ENCODE assay signal across 11 cellular contexts in the genomic region with DNA sequence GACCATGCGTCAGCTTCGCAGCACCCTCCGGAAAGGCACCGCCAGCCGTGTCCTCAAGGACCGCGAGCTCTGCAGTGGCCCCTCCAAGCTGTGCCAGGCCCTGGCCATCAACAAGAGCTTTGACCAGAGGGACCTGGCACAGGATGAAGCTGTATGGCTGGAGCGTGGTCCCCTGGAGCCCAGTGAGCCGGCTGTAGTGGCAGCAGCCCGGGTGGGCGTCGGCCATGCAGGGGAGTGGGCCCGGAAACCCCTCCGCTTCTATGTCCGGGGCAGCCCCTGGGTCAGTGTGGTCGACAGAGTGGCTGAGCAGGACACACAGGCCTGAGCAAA. TPM values are rescaled to one million over a fixed set of nuclear protein-coding genes. Genes with fewer than 3 reads are reported as not detected.
A peak's percentile ranks its signal among the peaks of the same experiment; 100 is the strongest.
DNase-seq lines count a peak whose midpoint lies in the region; ATAC-seq lines count a peak whose summit lies in the region.
"Had no signal": no experiment of that assay in that cellular context is flagged by ENCODE, and none has a peak within 500 bp of the region (broad histone marks: within the 10 kb centered on the region; RNA-seq: fewer than 3 reads in every experiment).

No MANE protein-coding gene starts in this region.

- ATAC-seq in activated CD8-positive, alpha-beta T cell treated with anti-CD3 and anti-CD28 coated beads, Interleukin-2, amount 10 ng/mL, durations not matched to agents 7 days and 5 days, result no peak
- ATAC-seq in left ventricle myocardium superior (no peak), HG02571 (IDR thresholded peaks at IDR 0.05; ENCODE audit: unreplicated experiment) (no peak), HG03378 (IDR thresholded peaks at IDR 0.05; ENCODE audit: unreplicated experiment) (no peak), GM21360 (IDR thresholded peaks at IDR 0.05; ENCODE audit: unreplicated experiment) (no peak)
- no peak for ATAC-seq in stimulated activated naive B cell treated with anti-CD40 and anti-IgM and Interleukin-4, amounts not matched to agents 10 μg/mL and 1 μg/mL and 100 μg/mL, for 72 hours (replicated peaks)

- intact Hi-C loops in left ventricle myocardium superior (cut with micrococcal nuclease), result no loop called here

- H3K9me3 Mint-ChIP-seq in activated CD8-positive, alpha-beta T cell treated with anti-CD3 and anti-CD28 coated beads, Interleukin-2, amount 10 ng/mL, durations not matched to agents 7 days and 5 days (ENCODE audit: insufficient read depth), result no peaks in the 10 kb centered on the region
- no peaks in the 10 kb centered on the region for H3K9me3 Mint-ChIP-seq in stimulated activated naive B cell treated with anti-CD40 and anti-IgM and Interleukin-4, amounts not matched to agents 10 μg/mL and 1 μg/mL and 100 μg/mL, for 72 hours
- H3K9me3 Mint-ChIP-seq: nephron had no signal

- H3K27ac Mint-ChIP-seq in activated CD8-positive, alpha-beta T cell treated with anti-CD3 and anti-CD28 coated beads, Interleukin-2, amount 10 ng/mL, durations not matched to agents 7 days and 5 days, result peak overlapping the region; percentile 89
- H3K27ac Mint-ChIP-seq in stimulated activated naive B cell treated with anti-CD40 and anti-IgM and Interleukin-4, amounts not matched to agents 10 μg/mL and 1 μg/mL and 100 μg/mL, for 72 hours, result peak overlapping the region; percentile 88

- peaks cover 36% of the 10 kb centered on the region for H3K36me3 Mint-ChIP-seq in activated CD8-positive, alpha-beta T cell treated with anti-CD3 and anti-CD28 coated beads, Interleukin-2, amount 10 ng/mL, durations not matched to agents 7 days and 5 days (ENCODE audit: low read depth)
- peaks cover 57 to 59% of the 10 kb centered on the region in 2 donors for H3K36me3 Mint-ChIP-seq in stimulated activated naive B cell treated with anti-CD40 and anti-IgM and Interleukin-4, amounts not matched to agents 10 μg/mL and 1 μg/mL and 100 μg/mL, for 72 hours

- peaks cover 73% of the 10 kb centered on the region for H3K36me3 ChIP-seq in KOPT-K1 (ENCODE audit: insufficient read depth, low read length)

- peak overlapping the region; percentile 54 for H3K27ac ChIP-seq in KOPT-K1 (ENCODE audit: low read depth, low read length, poor library complexity, severe bottlenecking)

- CTCF ChIA-PET in activated CD8-positive, alpha-beta T cell treated with anti-CD3 and anti-CD28 coated beads, Interleukin-2, amount 10 ng/mL, durations not matched to agents 7 days and 5 days (lab: Charles Lee), result interaction anchor here (1.1 to 2.9 kb wide), 5 partner anchors 11 to 21 kb away, joined by 3 to 33 read pairs (median 8); no protein-coding TSS in a partner anchor

- no peaks in the 10 kb centered on the region for H3K9me3 ChIP-seq in KOPT-K1 (ENCODE audit: insufficient read depth, low read length, poor library complexity, severe bottlenecking)

- POLR2A ChIA-PET in activated CD8-positive, alpha-beta T cell treated with anti-CD3 and anti-CD28 coated beads, Interleukin-2, amount 10 ng/mL, durations not matched to agents 7 days and 5 days (lab: Charles Lee), result interaction anchor here (1.0 to 1.6 kb wide), 3 partner anchors 10 to 32 kb away, joined by 3 to 7 read pairs (median 6); partner anchors contain the start of genes POLR3K and SNRNP25

- peaks cover 35% of the 10 kb centered on the region for H3K4me1 Mint-ChIP-seq in activated CD8-positive, alpha-beta T cell treated with anti-CD3 and anti-CD28 coated beads, Interleukin-2, amount 10 ng/mL, durations not matched to agents 7 days and 5 days (ENCODE audit: low read depth)
- peaks cover 41 to 56% of the 10 kb centered on the region in 2 donors for H3K4me1 Mint-ChIP-seq in stimulated activated naive B cell treated with anti-CD40 and anti-IgM and Interleukin-4, amounts not matched to agents 10 μg/mL and 1 μg/mL and 100 μg/mL, for 72 hours

- DNase-seq in activated CD8-positive, alpha-beta T cell treated with anti-CD3 and anti-CD28 coated beads, Interleukin-2, amount 10 ng/mL, durations not matched to agents 7 days and 5 days, result no peak
- DNase-seq in left ventricle myocardium superior, result peak; percentile 24
- no peak for DNase-seq in stimulated activated naive B cell treated with anti-CD40 and anti-IgM and Interleukin-4, amounts not matched to agents 10 μg/mL and 1 μg/mL and 100 μg/mL, for 72 hours
- DNase-seq in NCI-H2171 treated with DMSO at 0.1 percent for 48 hours (lab: John Stamatoyannopoulos, UW), result no peak
- DNase-seq: Calu3, OCI-M1 had no signal

- H3K4me3 Mint-ChIP-seq in activated CD8-positive, alpha-beta T cell treated with anti-CD3 and anti-CD28 coated beads, Interleukin-2, amount 10 ng/mL, durations not matched to agents 7 days and 5 days, result no peak overlapping the region
- H3K4me3 Mint-ChIP-seq in stimulated activated naive B cell treated with anti-CD40 and anti-IgM and Interleukin-4, amounts not matched to agents 10 μg/mL and 1 μg/mL and 100 μg/mL, for 72 hours, result no peak overlapping the region
- H3K4me3 Mint-ChIP-seq: nephron had no signal

- no peaks in the 10 kb centered on the region for H3K27me3 Mint-ChIP-seq in activated CD8-positive, alpha-beta T cell treated with anti-CD3 and anti-CD28 coated beads, Interleukin-2, amount 10 ng/mL, durations not matched to agents 7 days and 5 days (ENCODE audit: low read depth)
- no peaks in the 10 kb centered on the region for H3K27me3 Mint-ChIP-seq in stimulated activated naive B cell treated with anti-CD40 and anti-IgM and Interleukin-4, amounts not matched to agents 10 μg/mL and 1 μg/mL and 100 μg/mL, for 72 hours

RNA-seq across cellular contexts. Expression of gene MPG, which starts 7.4 kb away (rescaled TPM):
- 10 to 100 TPM; 48.6 to 49.3 TPM for total RNA-seq in activated CD8-positive, alpha-beta T cell treated with anti-CD3 and anti-CD28 coated beads, Interleukin-2, amount 10 ng/mL, durations not matched to agents 7 days and 5 days
- 31.2 TPM for total RNA-seq in left ventricle myocardium superior

RNA-seq across cellular contexts. Expression of gene RHBDF1, which starts 13.0 kb away (rescaled TPM):
- total RNA-seq in activated CD8-positive, alpha-beta T cell treated with anti-CD3 and anti-CD28 coated beads, Interleukin-2, amount 10 ng/mL, durations not matched to agents 7 days and 5 days, result under 1 TPM in 1 of 2 experiments, not detected in 1; 0.40 TPM
- 20.0 TPM for total RNA-seq in left ventricle myocardium superior

RNA-seq across cellular contexts. Expression of gene SNRNP25, which starts 31.8 kb away (rescaled TPM):
- total RNA-seq in activated CD8-positive, alpha-beta T cell treated with anti-CD3 and anti-CD28 coated beads, Interleukin-2, amount 10 ng/mL, durations not matched to agents 7 days and 5 days, result 10 to 100 TPM; 62.3 to 63.2 TPM
- 72.8 TPM for total RNA-seq in left ventricle myocardium superior

RNA-seq across cellular contexts. Expression of gene POLR3K, which starts 32.0 kb away (rescaled TPM):
- total RNA-seq in activated CD8-positive, alpha-beta T cell treated with anti-CD3 and anti-CD28 coated beads, Interleukin-2, amount 10 ng/mL, durations not matched to agents 7 days and 5 days, result 10 to 100 TPM; 47.7 to 48.2 TPM
- 12.9 TPM for total RNA-seq in left ventricle myocardium superior

RNA-seq across cellular contexts. Expression of gene NPRL3, which starts 53.1 kb away (rescaled TPM):
- 10 to 100 TPM; 30.8 to 36.8 TPM for total RNA-seq in activated CD8-positive, alpha-beta T cell treated with anti-CD3 and anti-CD28 coated beads, Interleukin-2, amount 10 ng/mL, durations not matched to agents 7 days and 5 days
- total RNA-seq in left ventricle myocardium superior, result 21.7 TPM

Comparison
In these comparisons a context has a peak if more than half of its experiments do, and no peak if none do; other contexts are left out.
1. RNA of gene RHBDF1, which starts 13.0 kb away (total RNA-seq): 20.0 TPM in left ventricle myocardium superior (single experiment); 0.40 TPM in activated CD8-positive, alpha-beta T cell treated with anti-CD3 and anti-CD28 coated beads, Interleukin-2, amount 10 ng/mL, durations not matched to agents 7 days and 5 days; every median in the first group is over 10 times any median in the second.